Comparison of ENCODE assay signal across 7 cellular contexts in the genomic region with DNA sequence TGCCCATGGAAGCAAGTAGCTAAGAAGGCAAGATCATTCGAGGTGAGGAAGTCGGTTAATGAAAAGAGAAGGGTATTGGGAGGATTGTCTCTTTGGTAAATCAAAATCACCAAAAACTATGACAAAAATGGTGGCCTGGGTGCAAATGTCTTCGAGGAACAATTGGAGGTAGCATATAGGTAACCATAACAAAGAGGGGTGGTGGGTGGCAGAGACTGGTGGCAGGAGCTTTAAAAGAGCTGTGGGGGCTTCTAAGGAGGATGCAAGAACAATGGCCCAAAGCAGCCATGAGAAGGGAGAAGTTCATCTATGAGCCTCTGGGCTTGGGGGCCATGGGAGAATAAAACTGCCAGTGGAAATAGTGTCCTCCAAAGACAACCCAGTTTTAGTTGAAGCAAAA.
"Had no signal": no experiment of that assay in that cellular context is flagged by ENCODE, and none has a peak within 500 bp of the region (broad histone marks: within the 10 kb centered on the region; RNA-seq: fewer than 3 reads in every experiment).

No MANE protein-coding gene starts in this region.

- H3K27ac ChIP-seq: HL-60 had no signal

- H3K4me3 Mint-ChIP-seq: GM23338, H9, IgD-negative memory B cell had no signal

- H3K27me3 Mint-ChIP-seq: IgD-negative memory B cell had no signal

- DNase-seq: H9, HCEC 1CT, KBM-7 had no signal

- H3K4me3 ChIP-seq: GM23338 had no signal

- H3K36me3 Mint-ChIP-seq: IgD-negative memory B cell had no signal

- H3K4me1 Mint-ChIP-seq: GM23338, IgD-negative memory B cell had no signal

- H3K9me3 Mint-ChIP-seq: GM23338, H9, IgD-negative memory B cell had no signal

- ATAC-seq: GM23338, HepG2 had no signal

- H3K27ac Mint-ChIP-seq: GM23338, H9, IgD-negative memory B cell had no signal
